In the genomic region with DNA sequence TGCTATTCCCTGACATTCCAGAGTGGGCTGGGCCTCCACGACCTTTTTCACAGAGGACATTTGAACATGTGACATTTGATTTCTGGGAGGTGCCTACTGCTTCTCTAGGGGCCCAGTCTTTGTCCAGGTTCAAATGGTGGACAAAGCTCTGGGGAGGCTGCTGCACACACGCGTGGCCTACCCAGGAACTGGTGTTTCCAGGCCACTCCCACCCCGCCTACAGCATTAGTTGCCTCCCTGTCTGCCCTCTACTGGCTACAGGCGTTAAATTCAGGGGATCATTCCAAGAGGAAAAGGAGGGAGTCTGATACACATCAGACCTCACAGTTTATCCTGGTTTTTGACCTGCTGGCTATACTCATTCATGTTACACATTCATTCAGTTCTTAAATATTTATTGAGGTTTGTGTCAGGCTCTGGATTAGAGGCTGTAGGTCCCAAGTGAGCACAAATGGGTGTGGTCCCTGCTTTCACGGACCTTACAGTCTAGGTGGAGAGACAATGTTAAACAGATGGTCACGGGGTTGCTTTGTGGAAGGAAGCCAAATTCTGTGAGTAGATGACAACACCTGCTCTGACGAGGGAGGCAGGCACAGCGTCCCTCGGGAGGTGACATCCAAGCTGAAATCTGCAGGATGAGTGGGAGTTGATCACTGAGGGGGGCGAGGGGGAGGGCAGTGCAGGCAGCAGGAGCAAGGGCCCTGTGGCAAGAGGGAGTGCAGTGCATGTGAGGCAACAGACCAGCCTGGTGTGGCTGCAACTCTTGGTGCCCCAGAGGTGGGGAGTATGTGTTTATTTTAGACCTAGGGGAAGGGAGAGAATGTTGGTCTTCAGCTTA, we compare ENCODE assay signal across 8 cellular contexts. TPM values are rescaled to one million over a fixed set of nuclear protein-coding genes. Genes with fewer than 3 reads are reported as not detected.
DNase-seq lines count a peak whose midpoint lies in the region; ATAC-seq and TF ChIP-seq lines count a peak whose summit lies in the region.

No MANE protein-coding gene starts in this region.

- no peaks in the 10 kb centered on the region for H3K9me3 ChIP-seq in liver (ENCODE audit: control insufficient read depth in 4 of 4, low read length in 3 of 4)

- H3K27ac ChIP-seq in liver (ENCODE audit: low read depth in 1 of 2, low read length in 2 of 2), result no peak overlapping the region

- TF ChIP-seq CTCF in GM06990 (IDR thresholded peaks at IDR 0.05; ENCODE audit: insufficient read depth, low read length, poor library complexity, severe bottlenecking) (peak; percentile 80), LNCaP clone FGC (IDR thresholded peaks at IDR 0.05; ENCODE audit: control insufficient read depth, extremely low read depth, insufficient read depth) (peak; percentile 78), cardiac fibroblast (IDR thresholded peaks at IDR 0.05; ENCODE audit: low read depth, low read length) (peak; percentile 85), liver (IDR thresholded peaks at IDR 0.05; ENCODE audit: low read depth, low read length, missing input control) (peak; percentile 56)

- H3K4me1 ChIP-seq in liver (ENCODE audit: control insufficient read depth in 4 of 4, insufficient read depth in 4 of 4, low read length in 3 of 4), result no peaks in the 10 kb centered on the region

- H3K4me3 ChIP-seq in GM06990 (replicated peaks; ENCODE audit: low read depth, low read length), result no peak overlapping the region
- H3K4me3 ChIP-seq in LNCaP clone FGC (ENCODE audit: low read depth, low read length), result no peak overlapping the region
- no peak overlapping the region for H3K4me3 ChIP-seq in cardiac fibroblast (replicated peaks in 1 of 2; ENCODE audit: low read depth in 2 of 2, low read length in 2 of 2)
- H3K4me3 ChIP-seq in liver (ENCODE audit: low read depth in 1 of 3, low read length in 3 of 3), result no peak overlapping the region

- ATAC-seq in GM21825 (IDR thresholded peaks at IDR 0.05; ENCODE audit: unreplicated experiment), result peak; percentile 55
- ATAC-seq in HG02840 (IDR thresholded peaks at IDR 0.05; ENCODE audit: low FRiP score, unreplicated experiment), result no peak

- TF ChIP-seq RAD21 in liver (IDR thresholded peaks at IDR 0.05), result peak; percentile 66 to 78

- H3K27me3 ChIP-seq in GM06990 (replicated peaks; ENCODE audit: control insufficient read depth, insufficient read depth, low read length) (no peaks in the 10 kb centered on the region), liver (ENCODE audit: control insufficient read depth in 4 of 4, insufficient read depth in 4 of 4, low read length in 3 of 4) (no peaks in the 10 kb centered on the region)

- WGBS in liver, result 55% methylated on average over 11 of the region's 11 CpGs

- H3K36me3 ChIP-seq in GM06990 (ENCODE audit: control insufficient read depth, insufficient read depth, low read length), result no peaks in the 10 kb centered on the region
- H3K36me3 ChIP-seq in liver (ENCODE audit: control insufficient read depth in 4 of 4, insufficient read depth in 3 of 4, low read depth in 1 of 4, low read length in 3 of 4), result no peaks in the 10 kb centered on the region

- DNase-seq in GM06990 (ENCODE audit: extremely low read depth, insufficient read length) (no peak), LNCaP clone FGC (ENCODE audit: low read depth) (peak; percentile 28), SK-MEL-5 (ENCODE audit: low read depth, low spot score) (peak; percentile 86), cardiac fibroblast (ENCODE audit: low read depth in 2 of 2) (peak; percentile 74 to 77)
- DNase-seq in stimulated activated CD8-positive, alpha-beta memory T cell treated with anti-CD3 and anti-CD28 coated beads, Interleukin-7, amount 100 ng/mL, for 48 hours (ENCODE audit: extremely low read depth in 1 of 2, low read depth in 1 of 2), result peak; percentile 16 to 42

- H3K9ac ChIP-seq in liver (ENCODE audit: low read depth in 1 of 2, low read length in 2 of 2), result no peak overlapping the region

- in situ Hi-C loops in SK-MEL-5 (cut with HindIII; ENCODE audit: low pct_unique_long_range_greater_than_20kb, low sequenced_read_pairs), result no loop called here

TF ChIP-seq in liver, 16 proteins besides CTCF, POLR2A, EP300 and RAD21:
- no peak for TF ChIP-seq NR2F2 (IDR thresholded peaks at IDR 0.05)
- no peak for TF ChIP-seq HNF4A (conservative IDR thresholded peaks at IDR 0.05)
- TF ChIP-seq SP1 (IDR thresholded peaks at IDR 0.05), result no peak
- TF ChIP-seq, protein P1, sequence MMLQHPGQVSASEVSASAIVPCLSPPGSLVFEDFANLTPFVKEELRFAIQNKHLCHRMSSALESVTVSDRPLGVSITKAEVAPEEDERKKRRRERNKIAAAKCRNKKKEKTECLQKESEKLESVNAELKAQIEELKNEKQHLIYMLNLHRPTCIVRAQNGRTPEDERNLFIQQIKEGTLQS (IDR thresholded peaks at IDR 0.05), result no peak
- TF ChIP-seq, protein P2, sequence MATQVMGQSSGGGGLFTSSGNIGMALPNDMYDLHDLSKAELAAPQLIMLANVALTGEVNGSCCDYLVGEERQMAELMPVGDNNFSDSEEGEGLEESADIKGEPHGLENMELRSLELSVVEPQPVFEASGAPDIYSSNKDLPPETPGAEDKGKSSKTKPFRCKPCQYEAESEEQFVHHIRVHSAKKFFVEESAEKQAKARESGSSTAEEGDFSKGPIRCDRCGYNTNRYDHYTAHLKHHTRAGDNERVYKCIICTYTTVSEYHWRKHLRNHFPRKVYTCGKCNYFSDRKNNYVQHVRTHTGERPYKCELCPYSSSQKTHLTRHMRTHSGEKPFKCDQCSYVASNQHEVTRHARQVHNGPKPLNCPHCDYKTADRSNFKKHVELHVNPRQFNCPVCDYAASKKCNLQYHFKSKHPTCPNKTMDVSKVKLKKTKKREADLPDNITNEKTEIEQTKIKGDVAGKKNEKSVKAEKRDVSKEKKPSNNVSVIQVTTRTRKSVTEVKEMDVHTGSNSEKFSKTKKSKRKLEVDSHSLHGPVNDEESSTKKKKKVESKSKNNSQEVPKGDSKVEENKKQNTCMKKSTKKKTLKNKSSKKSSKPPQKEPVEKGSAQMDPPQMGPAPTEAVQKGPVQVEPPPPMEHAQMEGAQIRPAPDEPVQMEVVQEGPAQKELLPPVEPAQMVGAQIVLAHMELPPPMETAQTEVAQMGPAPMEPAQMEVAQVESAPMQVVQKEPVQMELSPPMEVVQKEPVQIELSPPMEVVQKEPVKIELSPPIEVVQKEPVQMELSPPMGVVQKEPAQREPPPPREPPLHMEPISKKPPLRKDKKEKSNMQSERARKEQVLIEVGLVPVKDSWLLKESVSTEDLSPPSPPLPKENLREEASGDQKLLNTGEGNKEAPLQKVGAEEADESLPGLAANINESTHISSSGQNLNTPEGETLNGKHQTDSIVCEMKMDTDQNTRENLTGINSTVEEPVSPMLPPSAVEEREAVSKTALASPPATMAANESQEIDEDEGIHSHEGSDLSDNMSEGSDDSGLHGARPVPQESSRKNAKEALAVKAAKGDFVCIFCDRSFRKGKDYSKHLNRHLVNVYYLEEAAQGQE (IDR thresholded peaks at IDR 0.05), result no peak
- TF ChIP-seq, protein P3, sequence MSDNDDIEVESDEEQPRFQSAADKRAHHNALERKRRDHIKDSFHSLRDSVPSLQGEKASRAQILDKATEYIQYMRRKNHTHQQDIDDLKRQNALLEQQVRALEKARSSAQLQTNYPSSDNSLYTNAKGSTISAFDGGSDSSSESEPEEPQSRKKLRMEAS (IDR thresholded peaks at IDR 0.05), result no peak
- TF ChIP-seq HNF4G (IDR thresholded peaks at IDR 0.05), result no peak

RNA-seq across cellular contexts. Expression of a gene that starts 11.8 kb away (rescaled TPM):
- total RNA-seq in SK-MEL-5 (2014; rRNA removed; shearing (Covaris generic)), result 10.0 and 10.4 TPM in 2 replicates
- polyA plus RNA-seq in SK-MEL-5 (2015; cell fraction: cytosol; rRNA removed), result 9.8 and 14.9 TPM in 2 replicates
- polyA plus RNA-seq in SK-MEL-5 (2015; cell fraction: nucleus; rRNA removed), result 56.4 and 60.0 TPM in 2 replicates
- 1 to 10 TPM in 1 of 2 donors, under 1 TPM in 1; 0.98 to 1.3 TPM for total RNA-seq in liver
- polyA plus RNA-seq in liver, result under 1 TPM; 0.15 to 0.35 TPM
